ENCODE assay signal across 19 cellular contexts in the genomic region with DNA sequence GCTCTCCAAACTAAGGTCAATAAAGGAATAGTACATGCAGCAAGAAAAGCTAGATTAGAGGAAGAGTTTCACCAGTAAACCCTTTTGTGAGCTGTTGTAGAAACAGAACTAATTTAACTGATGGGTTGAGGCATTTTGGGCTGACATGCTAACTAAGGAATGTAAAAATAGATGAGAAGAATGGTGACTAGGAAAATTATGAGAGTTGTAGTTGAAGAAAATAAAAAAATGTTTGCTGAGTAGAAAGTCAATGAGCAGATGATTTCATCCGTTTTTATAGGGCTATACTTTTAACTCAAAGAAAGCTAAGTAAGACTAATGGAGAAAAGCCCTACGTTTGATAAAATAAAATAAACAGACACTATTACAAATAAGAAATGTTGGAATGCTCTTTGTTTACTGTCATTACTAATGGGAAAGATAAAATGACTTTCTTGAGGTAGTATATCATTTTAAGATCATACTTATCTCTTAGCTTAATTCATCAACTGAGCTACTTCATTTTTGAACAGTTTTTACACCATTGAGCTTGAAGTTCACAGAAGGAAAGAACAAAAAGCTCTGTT.
"Had no signal": no experiment of that assay in that cellular context is flagged by ENCODE, and none has a peak within 500 bp of the region (broad histone marks: within the 10 kb centered on the region; RNA-seq: fewer than 3 reads in every experiment).

No MANE protein-coding gene starts in this region.

- H3K36me3 Mint-ChIP-seq: activated naive CD4-positive, alpha-beta T cell treated with anti-CD3 and anti-CD28 coated beads, Interleukin-2, amount 50 U/mL, for 72 hours had no signal

- H3K9me3 Mint-ChIP-seq: activated naive CD4-positive, alpha-beta T cell treated with anti-CD3 and anti-CD28 coated beads, Interleukin-2, amount 50 U/mL, for 72 hours; activated T-helper 1 cell treated with anti-CD3 and anti-CD28 coated beads, Interleukin-12 subunit alpha, Interleukin-12 subunit beta, Interleukin-2, Interleukin-4 antibody, amounts not matched to agents 30 ng/mL and 10 ng/mL and 1 ng/mL, durations not matched to agents 14 hours and 24 hours and 36 hours; effector memory CD8-positive, alpha-beta T cell; neural crest cell; stimulated activated naive CD8-positive, alpha-beta T cell treated with anti-CD3 and anti-CD28 coated beads, Interleukin-15, amount 100 ng/mL, for 72 hours had no signal

- H3K4me1 Mint-ChIP-seq: stimulated activated naive CD8-positive, alpha-beta T cell treated with anti-CD3 and anti-CD28 coated beads, Interleukin-15, amount 100 ng/mL, for 72 hours had no signal

- H3K9me3 ChIP-seq: body of pancreas, psoas muscle had no signal

- H3K4me3 ChIP-seq: body of pancreas, lung, psoas muscle had no signal

- H3K4me3 Mint-ChIP-seq: activated T-helper 1 cell treated with anti-CD3 and anti-CD28 coated beads, Interleukin-12 subunit alpha, Interleukin-12 subunit beta, Interleukin-2, Interleukin-4 antibody, amounts not matched to agents 30 ng/mL and 10 ng/mL and 1 ng/mL, durations not matched to agents 14 hours and 24 hours and 36 hours; effector memory CD8-positive, alpha-beta T cell; neural crest cell; stimulated activated naive CD8-positive, alpha-beta T cell treated with anti-CD3 and anti-CD28 coated beads, Interleukin-15, amount 100 ng/mL, for 72 hours had no signal

- H3K27ac ChIP-seq: body of pancreas, foreskin keratinocyte, psoas muscle, WERI-Rb-1 had no signal

- H3K27ac Mint-ChIP-seq: activated naive CD4-positive, alpha-beta T cell treated with anti-CD3 and anti-CD28 coated beads, Interleukin-2, amount 50 U/mL, for 72 hours; activated T-helper 1 cell treated with anti-CD3 and anti-CD28 coated beads, Interleukin-12 subunit alpha, Interleukin-12 subunit beta, Interleukin-2, Interleukin-4 antibody, amounts not matched to agents 30 ng/mL and 10 ng/mL and 1 ng/mL, durations not matched to agents 14 hours and 24 hours and 36 hours; effector memory CD8-positive, alpha-beta T cell had no signal

- H3K36me3 ChIP-seq: WERI-Rb-1 had no signal

- FAIRE-seq: keratinocyte had no signal

- ATAC-seq: activated naive CD4-positive, alpha-beta T cell treated with anti-CD3 and anti-CD28 coated beads, Interleukin-2, amount 50 U/mL, for 72 hours; body of pancreas; effector memory CD8-positive, alpha-beta T cell; foreskin keratinocyte; psoas muscle; right cardiac atrium; stimulated activated naive CD8-positive, alpha-beta T cell treated with anti-CD3 and anti-CD28 coated beads, Interleukin-15, amount 100 ng/mL, for 72 hours had no signal

- H3K27me3 ChIP-seq: body of pancreas, foreskin keratinocyte had no signal

- DNase-seq: activated CD4-positive, alpha-beta T cell treated with anti-CD3 and anti-CD28 coated beads for 1 hour; activated gamma-delta T cell treated with Interleukin-2 at 50 U/mL for 16 hours; amygdala; body of pancreas; caudate nucleus; effector memory CD8-positive, alpha-beta T cell; foreskin keratinocyte; hypothalamus; psoas muscle; right cardiac atrium; stimulated activated naive CD8-positive, alpha-beta T cell treated with anti-CD3 and anti-CD28 coated beads, Interleukin-15, amount 100 ng/mL, for 72 hours; T-helper 2 cell; trophoblast cell; WERI-Rb-1 had no signal

- H3K4me1 ChIP-seq: foreskin keratinocyte, psoas muscle had no signal
